In the genomic region with DNA sequence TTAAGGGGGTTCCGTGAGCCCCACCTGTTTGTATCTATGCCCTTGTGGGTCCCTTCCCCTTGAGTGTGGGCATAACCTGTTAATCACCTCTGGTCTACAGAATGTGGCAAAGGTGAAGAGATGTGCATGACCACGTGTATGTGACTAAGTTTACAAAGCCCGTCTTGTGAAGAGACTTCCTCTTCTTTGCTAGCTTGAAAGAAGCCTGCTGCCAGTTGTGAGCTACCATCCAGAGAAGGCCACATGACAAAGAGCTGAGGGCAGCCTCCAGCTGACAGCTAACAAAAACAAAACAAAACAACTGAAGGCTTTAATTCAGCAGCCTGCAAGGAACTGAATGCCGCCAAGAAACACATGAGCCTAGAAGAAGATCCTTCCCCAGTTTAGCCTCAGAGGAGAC, we compare ENCODE assay signal across 15 cellular contexts.
DNase-seq lines count a peak whose midpoint lies in the region; FAIRE-seq and TF ChIP-seq lines count a peak whose summit lies in the region.
"Had no signal": no experiment of that assay in that cellular context is flagged by ENCODE, and none has a peak within 500 bp of the region (broad histone marks: within the 10 kb centered on the region; RNA-seq: fewer than 3 reads in every experiment).

No MANE protein-coding gene starts in this region.

- H3K18ac ChIP-seq in H1 (ENCODE audit: extremely low read depth, low read length), result no peak overlapping the region

- H2BK15ac ChIP-seq in H1 (ENCODE audit: low read length), result no peak overlapping the region

- TF ChIP-seq POLR2A in H1 (IDR thresholded peaks at IDR 0.05; ENCODE audit: control extremely low read depth in 1 of 2, low read depth in 2 of 2, low read length in 2 of 2), result no peak

- CTCF ChIA-PET in H1 (lab: Charles Lee; ENCODE audit: partially characterized antibody), result no interaction called here

- no peak overlapping the region for H3K56ac ChIP-seq in H1 (replicated peaks; ENCODE audit: insufficient read length, low read depth, low read length)

- H4K91ac ChIP-seq in H1 (replicated peaks; ENCODE audit: insufficient read length, low read length), result no peak overlapping the region

- no peak overlapping the region for H3K23ac ChIP-seq in H1 (ENCODE audit: insufficient read length)

- H3K4ac ChIP-seq in H1 (replicated peaks; ENCODE audit: insufficient read length, low read depth, low read length), result no peak overlapping the region

- no peaks in the 10 kb centered on the region for H3K79me2 ChIP-seq in H1 (ENCODE audit: control insufficient read depth in 1 of 2, insufficient read depth in 2 of 2, low read length in 2 of 2)

- no peak overlapping the region for H3K4me3 ChIP-seq in H1 (ENCODE audit: extremely low read depth in 1 of 4, insufficient read depth in 2 of 4, low read depth in 3 of 4, low read length in 4 of 4)
- H3K4me3 ChIP-seq: GM23338, HAP-1 had no signal

- H3K4me2 ChIP-seq in H1 (ENCODE audit: insufficient read depth in 1 of 2, low read depth in 2 of 2, low read length in 2 of 2), result no peak overlapping the region
- H3K4me2 ChIP-seq: GM23338 had no signal

- no peak overlapping the region for H2AK5ac ChIP-seq in H1 (ENCODE audit: low read depth, low read length)

- no peaks in the 10 kb centered on the region for H3K79me1 ChIP-seq in H1 (ENCODE audit: low read depth, low read length)

- TF ChIP-seq RAD21 in H1 (IDR thresholded peaks at IDR 0.05 in 1 of 2, conservative IDR thresholded peaks at IDR 0.05 in 1 of 2; ENCODE audit: low read depth in 2 of 2, low read length in 2 of 2), result no peak

- no peaks in the 10 kb centered on the region for H4K20me1 ChIP-seq in H1 (replicated peaks in 1 of 2; ENCODE audit: control insufficient read depth in 1 of 2, insufficient read depth in 2 of 2, low read length in 2 of 2)

- peaks cover 7 to 8% of the 10 kb centered on the region in 2 experiments; a peak in 3 of 4 replicates for H3K9me3 ChIP-seq in H1 (ENCODE audit: insufficient read depth in 2 of 2, low read depth in 1 of 2, low read length in 1 of 2)
- H3K9me3 ChIP-seq: Caco-2, HAP-1 had no signal

- no peak overlapping the region for H2BK12ac ChIP-seq in H1 (ENCODE audit: low read depth, low read length)

- TF ChIP-seq EP300 in H1 (IDR thresholded peaks at IDR 0.05; ENCODE audit: borderline replicate concordance in 1 of 2, low read depth in 2 of 2, low read length in 2 of 2), result no peak

- H2BK120ac ChIP-seq in H1 (replicated peaks; ENCODE audit: low read depth, low read length), result no peak overlapping the region

- DNase-seq in RPMI8226 (peak; percentile 69), H1 (ENCODE audit: low read depth in 1 of 2, low spot score in 2 of 2) (no peak), mesenteric fat pad (ENCODE audit: low spot score) (peak; percentile 35), epidermal melanocyte (ENCODE audit: insufficient read length, low spot score) (no peak), NCI-H748 (lab: John Stamatoyannopoulos, UW; ENCODE audit: unreplicated experiment) (no peak), substantia nigra (lab: John Stamatoyannopoulos, UW) (no peak), NCI-H446 (lab: John Stamatoyannopoulos, UW) (no peak)
- DNase-seq: Caco-2; CD8-positive, alpha-beta memory T cell; DND-41; GDM1 had no signal

- no peak overlapping the region for H2BK20ac ChIP-seq in H1 (ENCODE audit: low read length)

- H3K27me3 ChIP-seq in H1 (replicated peaks in 1 of 4; ENCODE audit: control insufficient read depth in 3 of 4, extremely low read depth in 1 of 4, insufficient read depth in 3 of 4, low read length in 3 of 4), result no peaks in the 10 kb centered on the region

- FAIRE-seq in H1 (lab: Jason Lieb, UNC), result no peak
- FAIRE-seq: A204.1, GM12892 had no signal

- no peak overlapping the region for H4K8ac ChIP-seq in H1 (ENCODE audit: extremely low read depth, insufficient read depth, low read length)

- H3K23me2 ChIP-seq in H1 (ENCODE audit: low read depth, low read length), result no peaks in the 10 kb centered on the region; the same call in 1 of the 2 replicates

- TF ChIP-seq CTCF in H1 (IDR thresholded peaks at IDR 0.05; ENCODE audit: control extremely low read depth in 1 of 3, insufficient read depth in 1 of 3, low read depth in 1 of 3, low read length in 3 of 3), result no peak

- H2AFZ ChIP-seq in H1 (ENCODE audit: low read length), result no peak overlapping the region
- H2AFZ ChIP-seq: GM23338 had no signal

- H4K5ac ChIP-seq in H1 (ENCODE audit: insufficient read length, low read depth, low read length), result no peak overlapping the region

- no peak overlapping the region for H3K14ac ChIP-seq in H1 (ENCODE audit: insufficient read length)

- no peak overlapping the region for H2BK5ac ChIP-seq in H1 (ENCODE audit: low read depth, low read length)

- 87% methylated on average over 4 of the region's 4 CpGs; no CpG with 5 or more reads in 1 of the 2 experiments for WGBS in H1 (ENCODE audit: extremely low coverage in 1 of 2, insufficient coverage in 1 of 2, insufficient read length in 1 of 2, insufficient replicate concordance in 2 of 2, low coverage in 1 of 2, low lambda C conversion rate in 2 of 2, missing lambda C conversion rate in 1 of 2), 2 experiments

- H3K9ac ChIP-seq in H1 (replicated peaks in 1 of 4; ENCODE audit: extremely low read depth in 1 of 4, low read depth in 3 of 4, low read length in 3 of 4), result no peak overlapping the region

- POLR2A ChIA-PET in H1 (lab: Charles Lee; ENCODE audit: partially characterized antibody), result no interaction called here

- H3K4me1 ChIP-seq in H1 (replicated peaks in 1 of 4; ENCODE audit: control insufficient read depth in 3 of 4, insufficient read depth in 4 of 4, low read length in 3 of 4), result peaks cover 0 to 3% (median 1%) of the 10 kb centered on the region in 4 experiments; a peak in 2 of 7 replicates
- H3K4me1 ChIP-seq: Caco-2, HAP-1 had no signal

- H3K36me3 ChIP-seq in H1 (ENCODE audit: control insufficient read depth in 2 of 4, insufficient read depth in 4 of 4, low read length in 3 of 4), result no peaks in the 10 kb centered on the region; a peak in 1 of 8 replicates
- H3K36me3 ChIP-seq: HAP-1 had no signal

- H3K27ac ChIP-seq in H1 (ENCODE audit: low read depth, low read length) (no peak overlapping the region), substantia nigra (ENCODE audit: low read depth, low read length, poor library complexity, severe bottlenecking) (no peak overlapping the region)

TF ChIP-seq in H1, 55 proteins besides CTCF, POLR2A, EP300 and RAD21 (continues in another document):
- TF ChIP-seq, protein P1, sequence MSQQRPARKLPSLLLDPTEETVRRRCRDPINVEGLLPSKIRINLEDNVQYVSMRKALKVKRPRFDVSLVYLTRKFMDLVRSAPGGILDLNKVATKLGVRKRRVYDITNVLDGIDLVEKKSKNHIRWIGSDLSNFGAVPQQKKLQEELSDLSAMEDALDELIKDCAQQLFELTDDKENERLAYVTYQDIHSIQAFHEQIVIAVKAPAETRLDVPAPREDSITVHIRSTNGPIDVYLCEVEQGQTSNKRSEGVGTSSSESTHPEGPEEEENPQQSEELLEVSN (IDR thresholded peaks at IDR 0.05), result peak; percentile 87
- no peak for TF ChIP-seq GTF2F1 (IDR thresholded peaks at IDR 0.05; ENCODE audit: borderline replicate concordance, low read depth, low read length)

Comparison
In these comparisons a context has a peak if more than half of its experiments do, and no peak if none do; other contexts are left out.
1. DNase-seq: peak in RPMI8226 (single experiment) and mesenteric fat pad (single experiment); none in H1 (0 of 2), epidermal melanocyte (single experiment), NCI-H748 (single experiment), substantia nigra (0 of 49) and NCI-H446 (0 of 2).